18 cellular contexts compared by ENCODE assay signal in genomic region chr5:160929906-160930305, GRCh38.
A peak's percentile ranks its signal among the peaks of the same experiment; 100 is the strongest.
DNase-seq lines count a peak whose midpoint lies in the region; TF ChIP-seq lines count a peak whose summit lies in the region.
"Had no signal": no experiment of that assay in that cellular context is flagged by ENCODE, and none has a peak within 500 bp of the region (broad histone marks: within the 10 kb centered on the region; RNA-seq: fewer than 3 reads in every experiment).

No MANE protein-coding gene starts in this region.

- H3K27ac ChIP-seq in HEK293 (ENCODE audit: extremely low read depth, low read depth, low read length) (no peak overlapping the region), PC-9 (no peak overlapping the region)
- H3K27ac ChIP-seq: 22Rv1; A549; BLaER1 treated with 17β-estradiol and CSF1 and Interleukin-3, amounts not matched to agents 10 nM and 100 nM; C4-2B had no signal

- H3K4me1 ChIP-seq in HEK293 (ENCODE audit: control insufficient read depth, insufficient read depth, low read length) (no peaks in the 10 kb centered on the region), PC-9 (replicated peaks; ENCODE audit: insufficient read depth) (peaks cover 17% of the 10 kb centered on the region)
- H3K4me1 ChIP-seq: A549; BLaER1 treated with 17β-estradiol and CSF1 and Interleukin-3, amounts not matched to agents 10 nM and 100 nM had no signal

- no peak overlapping the region for H2AFZ ChIP-seq in PC-9

- no TSS peak for BruUV-seq in PC-9 (replicated peaks; lab: Mats Ljungman, UMichigan)

- peak overlapping the region; percentile 91 for H3K27ac Mint-ChIP-seq in mesothelial cell of epicardium
- H3K27ac Mint-ChIP-seq in type B pancreatic cell, result peak overlapping the region; percentile 63
- H3K27ac Mint-ChIP-seq: B cell; CD4-positive, alpha-beta T cell; CD8-positive, alpha-beta T cell had no signal

- intact Hi-C loops in PC-9 (cut with micrococcal nuclease; ENCODE audit: unreplicated experiment), result no loop called here

- H3K4me3 Mint-ChIP-seq in mesothelial cell of epicardium (no peak overlapping the region), type B pancreatic cell (peak overlapping the region; percentile 45)
- H3K4me3 Mint-ChIP-seq: B cell; CD4-positive, alpha-beta T cell; CD8-positive, alpha-beta T cell had no signal

- H4K20me1 ChIP-seq in PC-9 (ENCODE audit: insufficient read depth), result no peaks in the 10 kb centered on the region
- H4K20me1 ChIP-seq: BLaER1 treated with 17β-estradiol and CSF1 and Interleukin-3, amounts not matched to agents 10 nM and 100 nM had no signal

- H3K4me2 ChIP-seq in PC-9, result no peak overlapping the region
- H3K4me2 ChIP-seq: A549; BLaER1 treated with 17β-estradiol and CSF1 and Interleukin-3, amounts not matched to agents 10 nM and 100 nM had no signal

- TF ChIP-seq CTCF in HEK293 (tag by site-specific recombination; IDR thresholded peaks at IDR 0.05) (no peak), mesothelial cell of epicardium (IDR thresholded peaks at IDR 0.05; ENCODE audit: unreplicated experiment) (no peak), type B pancreatic cell (conservative IDR thresholded peaks at IDR 0.05) (no peak), PC-9 (conservative IDR thresholded peaks at IDR 0.05) (no peak)

- H3K9me3 ChIP-seq in HEK293 (ENCODE audit: control insufficient read depth, insufficient read depth, low read depth, low read length) (no peaks in the 10 kb centered on the region), PC-9 (ENCODE audit: insufficient read depth, low read depth) (no peaks in the 10 kb centered on the region)
- H3K9me3 ChIP-seq: A549, Caco-2 had no signal

- H3K4me3 ChIP-seq in HEK293 (ENCODE audit: low read depth, low read length) (no peak overlapping the region), PC-9 (no peak overlapping the region)
- H3K4me3 ChIP-seq: A549; BLaER1 treated with 17β-estradiol and CSF1 and Interleukin-3, amounts not matched to agents 10 nM and 100 nM; GM12878 had no signal

- POLR2A ChIA-PET in HEK293 (lab: Yijun Ruan, JAX) (no interaction called here), PC-9 (lab: Charles Lee; ENCODE audit: unreplicated experiment) (no interaction called here)

- peaks cover 35% of the 10 kb centered on the region for H3K4me1 Mint-ChIP-seq in mesothelial cell of epicardium
- peaks cover 9% of the 10 kb centered on the region for H3K4me1 Mint-ChIP-seq in type B pancreatic cell (ENCODE audit: unreplicated experiment)
- H3K4me1 Mint-ChIP-seq: B cell had no signal

- DNase-seq in mesothelial cell of epicardium (ENCODE audit: low spot score in 2 of 2, unreplicated experiment in 2 of 2) (no peak), type B pancreatic cell (ENCODE audit: extremely low spot score, unreplicated experiment) (no peak), DMS79 (lab: John Stamatoyannopoulos, UW) (no peak), PC-9 (no peak)
- DNase-seq: AML-193; CD4-positive, alpha-beta T cell; CD8-positive, alpha-beta T cell; DND-41; EL; GDM1 had no signal

- H3F3A ChIP-seq in PC-9 (ENCODE audit: insufficient read depth, low read depth), result no peaks in the 10 kb centered on the region

- H3K27me3 Mint-ChIP-seq in mesothelial cell of epicardium (ENCODE audit: low read depth) (no peaks in the 10 kb centered on the region), type B pancreatic cell (no peaks in the 10 kb centered on the region)
- H3K27me3 Mint-ChIP-seq: B cell; CD4-positive, alpha-beta T cell had no signal

- no peaks in the 10 kb centered on the region for H3K36me3 ChIP-seq in HEK293 (ENCODE audit: control insufficient read depth in 2 of 2, insufficient read depth in 1 of 2, low read length in 2 of 2)
- H3K36me3 ChIP-seq in PC-9 (ENCODE audit: low read depth), result no peaks in the 10 kb centered on the region
- H3K36me3 ChIP-seq: BLaER1 treated with 17β-estradiol and CSF1 and Interleukin-3, amounts not matched to agents 10 nM and 100 nM had no signal

- H3K79me2 ChIP-seq in PC-9 (ENCODE audit: low read depth), result no peaks in the 10 kb centered on the region

- no peaks in the 10 kb centered on the region for H3K27me3 ChIP-seq in PC-9 (ENCODE audit: insufficient read depth, low read depth)
- H3K27me3 ChIP-seq: BLaER1 treated with 17β-estradiol and CSF1 and Interleukin-3, amounts not matched to agents 10 nM and 100 nM had no signal

- no peaks in the 10 kb centered on the region for H3K9me2 ChIP-seq in PC-9 (ENCODE audit: insufficient read depth)

- H3K9me3 Mint-ChIP-seq in mesothelial cell of epicardium, result no peaks in the 10 kb centered on the region
- H3K9me3 Mint-ChIP-seq in type B pancreatic cell, result no peaks in the 10 kb centered on the region
- H3K9me3 Mint-ChIP-seq: CD4-positive, alpha-beta T cell; CD8-positive, alpha-beta T cell had no signal

- H3K36me3 Mint-ChIP-seq in mesothelial cell of epicardium (no peaks in the 10 kb centered on the region), type B pancreatic cell (no peaks in the 10 kb centered on the region)
- H3K36me3 Mint-ChIP-seq: CD8-positive, alpha-beta T cell had no signal

- CTCF ChIA-PET in HEK293 (lab: Yijun Ruan, JAX) (no interaction called here), PC-9 (lab: Charles Lee) (no interaction called here)

TF ChIP-seq in HEK293, 187 proteins besides CTCF, POLR2A, EP300 and RAD21 (continues in another document):
- TF ChIP-seq ZNF658 (tag by site-specific recombination; IDR thresholded peaks at IDR 0.05), result no peak
- no peak for TF ChIP-seq ZNF302 (tag by site-specific recombination; IDR thresholded peaks at IDR 0.05; ENCODE audit: low read depth)
- peak; percentile 89 for TF ChIP-seq SCRT2 (tag by site-specific recombination; IDR thresholded peaks at IDR 0.05)
- TF ChIP-seq ZNF157 (tag by site-specific recombination; IDR thresholded peaks at IDR 0.05), result no peak
- no peak for TF ChIP-seq ZNF624 (tag by site-specific recombination; IDR thresholded peaks at IDR 0.05)
- no peak for TF ChIP-seq ZNF571 (tag by site-specific recombination; IDR thresholded peaks at IDR 0.05)
- no peak for TF ChIP-seq ZFP3 (tag by site-specific recombination; IDR thresholded peaks at IDR 0.05; ENCODE audit: low read depth)
- TF ChIP-seq ZNF211 (tag by site-specific recombination; IDR thresholded peaks at IDR 0.05; ENCODE audit: low read depth), result no peak
- TF ChIP-seq ZNF518A (tag by site-specific recombination; conservative IDR thresholded peaks at IDR 0.05; ENCODE audit: low read depth), result no peak
- no peak for TF ChIP-seq PRDM4 (tag by site-specific recombination; IDR thresholded peaks at IDR 0.05)
- TF ChIP-seq SP2 (tag by site-specific recombination; IDR thresholded peaks at IDR 0.05), result no peak
- TF ChIP-seq SCRT1 (tag by site-specific recombination; IDR thresholded peaks at IDR 0.05; ENCODE audit: borderline replicate concordance), result peak; percentile 78; the same call in 1 of the 2 replicates
- TF ChIP-seq HOXD13 (CRISPR knock-in tag; IDR thresholded peaks at IDR 0.05; ENCODE audit: borderline replicate concordance), result no peak
- TF ChIP-seq ZNF473 (tag by site-specific recombination; IDR thresholded peaks at IDR 0.05), result no peak
